Comparison of ENCODE assay signal across 1 cellular context in genomic region chrX:65997978-65998717, GRCh38.
TF ChIP-seq lines count a peak whose summit lies in the region.

No MANE protein-coding gene starts in this region.

TF ChIP-seq in K562, 482 proteins besides CTCF, POLR2A, EP300 and RAD21 (continued from another document and continues in another):
- TF ChIP-seq NCOA1 (IDR thresholded peaks at IDR 0.05; ENCODE audit: low read depth), result peak; percentile 98
- TF ChIP-seq CBFA2T2 (conservative IDR thresholded peaks at IDR 0.05), result peak; percentile 80
- peak; percentile 72 for TF ChIP-seq KDM5B (IDR thresholded peaks at IDR 0.05; ENCODE audit: insufficient replicate concordance, low read depth, low read length)
- no peak for TF ChIP-seq CREB5 (CRISPR knock-in tag; IDR thresholded peaks at IDR 0.05)
- TF ChIP-seq MITF (IDR thresholded peaks at IDR 0.05), result peak; percentile 57; the same call in 1 of the 2 replicates
- 0 out of 2 replicates have a peak, but pooled peaks have one; percentile 33 for TF ChIP-seq MECOM (CRISPR knock-in tag; IDR thresholded peaks at IDR 0.05)
- TF ChIP-seq BRD9 (IDR thresholded peaks at IDR 0.05; ENCODE audit: low read depth, partially characterized antibody), result peak; percentile 74
- TF ChIP-seq ZSCAN32 (CRISPR knock-in tag; IDR thresholded peaks at IDR 0.05), result no peak
- TF ChIP-seq ILK (tag; IDR thresholded peaks at IDR 0.05; ENCODE audit: borderline replicate concordance, low read depth), result no peak
- peak; percentile 96 for TF ChIP-seq CEBPG (CRISPR knock-in tag; IDR thresholded peaks at IDR 0.05)
- peak; percentile 95 to 98 for TF ChIP-seq CEBPG (tag; conservative IDR thresholded peaks at IDR 0.05 in 1 of 2, IDR thresholded peaks at IDR 0.05 in 1 of 2)
- TF ChIP-seq CEBPB (tag; IDR thresholded peaks at IDR 0.05), result peak; percentile 98
- no peak for TF ChIP-seq NR1H2 (CRISPR knock-in tag; IDR thresholded peaks at IDR 0.05)
- no peak for TF ChIP-seq NELFE (IDR thresholded peaks at IDR 0.05; ENCODE audit: insufficient read depth, insufficient read length)
- TF ChIP-seq ZNF707 (CRISPR knock-in tag; conservative IDR thresholded peaks at IDR 0.05), result no peak
- no peak for TF ChIP-seq PBX2 (CRISPR knock-in tag; IDR thresholded peaks at IDR 0.05; ENCODE audit: low read depth)
- peak; percentile 47; the same call in 1 of the 2 replicates for TF ChIP-seq PBX2 (tag; conservative IDR thresholded peaks at IDR 0.05; ENCODE audit: low read depth)
- TF ChIP-seq E4F1 (CRISPR knock-in tag; IDR thresholded peaks at IDR 0.05; ENCODE audit: borderline replicate concordance), result no peak
- TF ChIP-seq ATF1 (CRISPR knock-in tag; IDR thresholded peaks at IDR 0.05), result no peak
- TF ChIP-seq ATF1 (tag; IDR thresholded peaks at IDR 0.05), result peak; percentile 73
- no peak for TF ChIP-seq ZNF347 (CRISPR knock-in tag; IDR thresholded peaks at IDR 0.05; ENCODE audit: low read depth)
- TF ChIP-seq BCL6 (CRISPR knock-in tag; IDR thresholded peaks at IDR 0.05), result no peak
- TF ChIP-seq MCM2 (IDR thresholded peaks at IDR 0.05; ENCODE audit: low read depth), result no peak
- TF ChIP-seq PHF8 (IDR thresholded peaks at IDR 0.05; ENCODE audit: borderline replicate concordance, low read length), result no peak
- peak; percentile 59 for TF ChIP-seq ETV1 (tag; conservative IDR thresholded peaks at IDR 0.05; ENCODE audit: low read depth)
- TF ChIP-seq MAFF (IDR thresholded peaks at IDR 0.05; ENCODE audit: low read length), result peak; percentile 91
- no peak for TF ChIP-seq SREBF1 (IDR thresholded peaks at IDR 0.05; ENCODE audit: borderline replicate concordance, low read depth, low read length)
- peak in 1 of 2 experiments; percentile 6; a peak in 2 of 4 replicates for TF ChIP-seq NONO (IDR thresholded peaks at IDR 0.05; ENCODE audit: low read depth in 2 of 2, low read length in 1 of 2)
- TF ChIP-seq SMAD4 (CRISPR knock-in tag; conservative IDR thresholded peaks at IDR 0.05), result peak; percentile 98
- TF ChIP-seq KAT2B (IDR thresholded peaks at IDR 0.05; ENCODE audit: low read depth, low read length), result no peak
- TF ChIP-seq ZNF398 (CRISPR knock-in tag; IDR thresholded peaks at IDR 0.05), result no peak
- no peak for TF ChIP-seq RBBP5 (IDR thresholded peaks at IDR 0.05; ENCODE audit: borderline replicate concordance, insufficient read depth, low read length, poor library complexity, severe bottlenecking)
- no peak for TF ChIP-seq ZC3H4 (CRISPR knock-in tag; IDR thresholded peaks at IDR 0.05; ENCODE audit: borderline replicate concordance)
- no peak for TF ChIP-seq ZNF121 (CRISPR knock-in tag; conservative IDR thresholded peaks at IDR 0.05)
- TF ChIP-seq ZNF584 (CRISPR knock-in tag; IDR thresholded peaks at IDR 0.05; ENCODE audit: low read depth), result peak; percentile 84; the same call in 1 of the 2 replicates
- no peak for TF ChIP-seq CEBPZ (IDR thresholded peaks at IDR 0.05; ENCODE audit: borderline replicate concordance, low read depth, low read length)
- TF ChIP-seq ZNF644 (tag; IDR thresholded peaks at IDR 0.05; ENCODE audit: low read depth), result peak; percentile 91
- TF ChIP-seq SOX6 (IDR thresholded peaks at IDR 0.05), result peak; percentile 95
- peak in 1 of 2 experiments; percentile 86; a peak in 2 of 4 replicates for TF ChIP-seq ZMIZ1 (IDR thresholded peaks at IDR 0.05; ENCODE audit: low read depth in 2 of 2, low read length in 2 of 2)
- no peak for TF ChIP-seq NFE2L1 (tag; IDR thresholded peaks at IDR 0.05; ENCODE audit: borderline replicate concordance, low read depth)
- TF ChIP-seq TAF9B (IDR thresholded peaks at IDR 0.05; ENCODE audit: partially characterized antibody), result peak; percentile 86
- TF ChIP-seq CCNT2 (IDR thresholded peaks at IDR 0.05; ENCODE audit: borderline replicate concordance, extremely low read depth, insufficient read length, low read depth, low read length), result peak; percentile 98
- TF ChIP-seq NR2C1 (IDR thresholded peaks at IDR 0.05), result peak; percentile 74
- peak; percentile 87 for TF ChIP-seq NR2C1 (tag; IDR thresholded peaks at IDR 0.05)
- peak; percentile 94 for TF ChIP-seq C11orf30 (IDR thresholded peaks at IDR 0.05; ENCODE audit: low read depth)
- no peak for TF ChIP-seq TFE3 (CRISPR knock-in tag; IDR thresholded peaks at IDR 0.05)
- peak; percentile 92 for TF ChIP-seq TCF3 (CRISPR knock-in tag; IDR thresholded peaks at IDR 0.05)
- peak; percentile 32; the same call in 1 of the 2 replicates for TF ChIP-seq FOXM1 (IDR thresholded peaks at IDR 0.05; ENCODE audit: low read depth)
- no peak for TF ChIP-seq FOXM1 (CRISPR knock-in tag; IDR thresholded peaks at IDR 0.05; ENCODE audit: low read depth)
